Comparison of ENCODE assay signal across 2 cellular contexts in genomic region chr10:46581997-46582396, GRCh38. TPM values are rescaled to one million over a fixed set of nuclear protein-coding genes. Genes with fewer than 3 reads are reported as not detected.
"Had no signal": no experiment of that assay in that cellular context is flagged by ENCODE, and none has a peak within 500 bp of the region (broad histone marks: within the 10 kb centered on the region; RNA-seq: fewer than 3 reads in every experiment).

No MANE protein-coding gene starts in this region.

RNA-seq across cellular contexts. Expression of gene GPRIN2, which starts 25.5 kb away (rescaled TPM):
- total RNA-seq: LHCN-M2, MCF 10A had no signal
